ENCODE assay signal across 10 cellular contexts in genomic region chr17:61400786-61401279, GRCh38. TPM values are rescaled to one million over a fixed set of nuclear protein-coding genes. Genes with fewer than 3 reads are reported as not detected.
DNase-seq lines count a peak whose midpoint lies in the region; ATAC-seq and TF ChIP-seq lines count a peak whose summit lies in the region.
"Had no signal": no experiment of that assay in that cellular context is flagged by ENCODE, and none has a peak within 500 bp of the region (broad histone marks: within the 10 kb centered on the region; RNA-seq: fewer than 3 reads in every experiment).

No MANE protein-coding gene starts in this region.

- H3K9me3 ChIP-seq in CD4-positive, CD25-positive, alpha-beta regulatory T cell (ENCODE audit: control insufficient read depth in 2 of 2, low read length in 2 of 2) = no peaks in the 10 kb centered on the region
- no peaks in the 10 kb centered on the region for H3K9me3 ChIP-seq in Peyer's patch
- peaks cover 0 to 3% of the 10 kb centered on the region in 2 donors for H3K9me3 ChIP-seq in esophagus (ENCODE audit: control insufficient read depth in 2 of 2, insufficient read depth in 1 of 2, low read depth in 1 of 2, low read length in 1 of 2)
- no peaks in the 10 kb centered on the region for H3K9me3 ChIP-seq in ovary

- TF ChIP-seq CTCF in Peyer's patch (IDR thresholded peaks at IDR 0.05) = no peak
- TF ChIP-seq CTCF in ovary (IDR thresholded peaks at IDR 0.05) = no peak

- TF ChIP-seq POLR2A in Peyer's patch (IDR thresholded peaks at IDR 0.05) = no peak
- no peak for TF ChIP-seq POLR2A in ovary (IDR thresholded peaks at IDR 0.05)

- ATAC-seq in CD4-positive, CD25-positive, alpha-beta regulatory T cell (ENCODE audit: low read depth in 2 of 2) = no peak
- ATAC-seq in GM21529 (IDR thresholded peaks at IDR 0.05; ENCODE audit: unreplicated experiment) (no peak), GM19023 (IDR thresholded peaks at IDR 0.05; ENCODE audit: unreplicated experiment) (no peak), HG02981 (IDR thresholded peaks at IDR 0.05; ENCODE audit: unreplicated experiment) (no peak)

- peaks cover 0 to 6% (median 0%) of the 10 kb centered on the region in 7 donors for H3K9me3 Mint-ChIP-seq in CD4-positive, CD25-positive, alpha-beta regulatory T cell

- TF ChIP-seq EP300 in ovary (IDR thresholded peaks at IDR 0.05) = no peak

- H3K36me3 Mint-ChIP-seq in CD4-positive, CD25-positive, alpha-beta regulatory T cell = no peaks in the 10 kb centered on the region

- peaks cover 79% of the 10 kb centered on the region for H3K4me1 ChIP-seq in CD4-positive, CD25-positive, alpha-beta regulatory T cell (ENCODE audit: control insufficient read depth, insufficient read depth, low read length, poor library complexity, severe bottlenecking)
- peaks cover 0 to 66% (median 34%) of the 10 kb centered on the region in 4 donors for H3K4me1 ChIP-seq in Peyer's patch
- H3K4me1 ChIP-seq in esophagus (ENCODE audit: control insufficient read depth in 2 of 2, insufficient read depth in 2 of 2, low read length in 1 of 2) = peaks cover 31 to 35% of the 10 kb centered on the region in 2 donors
- H3K4me1 ChIP-seq in ovary (ENCODE audit: insufficient read depth) = peaks cover 3% of the 10 kb centered on the region

- WGBS in esophagus, 2 donors = 8 to 17% methylated on average over 34 to 37 of the region's 37 CpGs
- WGBS in ovary, 3 donors = 4 to 5% (median 5%) methylated on average over 37 of the region's 37 CpGs

- H3K4me3 ChIP-seq in CD4-positive, CD25-positive, alpha-beta regulatory T cell (ENCODE audit: low read depth, low read length) = no peak overlapping the region
- H3K4me3 ChIP-seq in Peyer's patch (peak overlapping the region; percentile 30 to 59 (median 40)), esophagus (ENCODE audit: low read depth in 1 of 2, low read length in 2 of 2) (peak overlapping the region; percentile 51 to 54), ovary (peak overlapping the region; percentile 58)

- peak overlapping the region in 3 of 4 donors; percentile 64 to 75 (median 71) for H3K4me3 Mint-ChIP-seq in CD4-positive, CD25-positive, alpha-beta regulatory T cell

- H3K27ac Mint-ChIP-seq in CD4-positive, CD25-positive, alpha-beta regulatory T cell = no peak overlapping the region

- DNase-seq in CD4-positive, CD25-positive, alpha-beta regulatory T cell = no peak
- DNase-seq in Peyer's patch = no peak
- no peak for DNase-seq in ovary
- no peak for DNase-seq in kidney tubule cell (ENCODE audit: low spot score)
- DNase-seq: MV-4-11; stimulated activated CD4-positive, alpha-beta T cell treated with anti-CD3 and anti-CD28 coated beads, Interleukin-4, amount 100 ng/mL, for 1 hour had no signal

- peaks cover 50% of the 10 kb centered on the region for H3K27me3 Mint-ChIP-seq in CD4-positive, CD25-positive, alpha-beta regulatory T cell

- no peak overlapping the region for H3K27ac ChIP-seq in CD4-positive, CD25-positive, alpha-beta regulatory T cell (ENCODE audit: insufficient read depth, low read length, poor library complexity, severe bottlenecking)
- H3K27ac ChIP-seq in Peyer's patch (peak overlapping the region in 2 of 4 donors; percentile 77 to 82), esophagus (ENCODE audit: low read depth in 2 of 2, low read length in 1 of 2) (peak overlapping the region; percentile 69 to 77), ovary (peak overlapping the region; percentile 38 to 58)

- intact Hi-C loops in ovary (cut with DNase I) = loop anchor here in 3 of 4 donors (10.0 kb wide), 2 partner anchors 396 to 676 kb away; no protein-coding TSS in a partner anchor

- peaks cover 14% of the 10 kb centered on the region for H3K27me3 ChIP-seq in CD4-positive, CD25-positive, alpha-beta regulatory T cell (ENCODE audit: control insufficient read depth, insufficient read depth, low read length)
- H3K27me3 ChIP-seq in Peyer's patch (peaks cover 0 to 79% of the 10 kb centered on the region in 2 donors), esophagus (ENCODE audit: control insufficient read depth in 1 of 2, insufficient read depth in 2 of 2, low read length in 2 of 2) (peaks cover 0 to 47% of the 10 kb centered on the region in 2 donors), ovary (peaks cover 6% of the 10 kb centered on the region)

- H3K4me1 Mint-ChIP-seq in CD4-positive, CD25-positive, alpha-beta regulatory T cell = peaks cover 5 to 48% (median 23%) of the 10 kb centered on the region in 4 donors

- no peaks in the 10 kb centered on the region for H3K36me3 ChIP-seq in CD4-positive, CD25-positive, alpha-beta regulatory T cell (ENCODE audit: control insufficient read depth, insufficient read depth, low read length)
- H3K36me3 ChIP-seq in Peyer's patch (no peaks in the 10 kb centered on the region), esophagus (ENCODE audit: control insufficient read depth in 2 of 2, insufficient read depth in 2 of 2, low read length in 1 of 2) (no peaks in the 10 kb centered on the region), ovary (no peaks in the 10 kb centered on the region)

RNA-seq across cellular contexts. Expression of gene TBX2, which starts 1.2 kb away (rescaled TPM):
- not detected for total RNA-seq in CD4-positive, CD25-positive, alpha-beta regulatory T cell
- not detected for polyA plus RNA-seq in CD4-positive, CD25-positive, alpha-beta regulatory T cell
- total RNA-seq in Peyer's patch (10 to 100 TPM in 1 of 4 donors, 1 to 10 TPM in 3; 2.3 to 31.4 (median 8.2) TPM), ovary (10 to 100 TPM in 4 of 7 donors, 1 to 10 TPM in 3; 5.6 to 22.2 (median 16.9) TPM)
- polyA plus RNA-seq in esophagus (1 to 10 TPM; 5.6 to 6.2 TPM), ovary (10 to 100 TPM in 1 of 2 donors, 1 to 10 TPM in 1; 4.8 to 16.0 TPM)

RNA-seq across cellular contexts. Expression of gene TBX4, which starts 51.4 kb away (rescaled TPM):
- not detected for total RNA-seq in CD4-positive, CD25-positive, alpha-beta regulatory T cell
- polyA plus RNA-seq in CD4-positive, CD25-positive, alpha-beta regulatory T cell = not detected
- total RNA-seq in Peyer's patch (not detected), ovary (under 1 TPM in 1 of 7 donors, not detected in 6; 0.18 TPM)
- polyA plus RNA-seq in esophagus (under 1 TPM in 1 of 2 donors, not detected in 1; 0.01 TPM), ovary (not detected)
